8 cellular contexts compared by ENCODE assay signal in genomic region chr3:66986406-66986805, GRCh38.
"Had no signal": no experiment of that assay in that cellular context is flagged by ENCODE, and none has a peak within 500 bp of the region (broad histone marks: within the 10 kb centered on the region; RNA-seq: fewer than 3 reads in every experiment).

No MANE protein-coding gene starts in this region.

- ATAC-seq: GM23338, HCT116 had no signal

- H3K27ac ChIP-seq: HL-60 had no signal

- H3K4me3 ChIP-seq: GM23338, HAP-1 had no signal

- H2AFZ ChIP-seq: GM23338 had no signal

- H3K36me3 ChIP-seq: HAP-1 had no signal

- H3K9me3 ChIP-seq: HAP-1 had no signal

- H3K4me2 ChIP-seq: GM23338 had no signal

- DNase-seq: H7, HFFc6, Kasumi-1, KG1 had no signal
